Comparison of ENCODE assay signal across 8 cellular contexts in the genomic region with DNA sequence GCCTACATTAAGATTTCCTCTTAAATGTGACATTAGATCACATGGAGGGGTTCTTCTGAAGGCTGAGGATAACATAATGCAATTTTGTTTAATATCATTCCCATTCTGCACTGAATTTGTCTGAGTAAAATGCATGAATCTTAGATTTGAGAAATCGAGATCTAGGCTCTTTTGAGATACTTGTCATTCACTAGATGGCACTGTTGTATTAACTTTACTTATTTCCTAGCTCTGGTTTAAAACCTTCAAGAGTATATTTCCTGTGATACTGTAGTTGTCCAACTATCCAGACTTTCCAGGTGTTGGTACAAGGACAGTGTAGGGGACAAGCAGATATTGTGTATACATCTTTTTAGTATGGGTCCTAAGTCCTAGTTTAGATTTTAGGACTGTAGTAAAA.
DNase-seq lines count a peak whose midpoint lies in the region; ATAC-seq, FAIRE-seq and TF ChIP-seq lines count a peak whose summit lies in the region.

No MANE protein-coding gene starts in this region.

- DNase-seq in DMS53 (lab: John Stamatoyannopoulos, UW) (peak; percentile 72), HTR-8/SVneo (ENCODE audit: insufficient read length, low spot score) (peak; percentile 36), NOMO-1 treated with DMSO at 0.1 percent for 48 hours (lab: John Stamatoyannopoulos, UW; ENCODE audit: unreplicated experiment) (peak; percentile 58), epithelial cell of proximal tubule (ENCODE audit: low read depth) (no peak), spleen (no peak)
- no peak for DNase-seq in activated CD4-positive, CD25-positive, alpha-beta regulatory T cell treated with anti-CD3 and anti-CD28 coated beads, Interleukin-2, amount 50 U/mL, for 72 hours

- 0 to 7% (median 3%) methylated on average over 1 of the region's 1 CpG for WGBS in spleen, 5 donors

- H3K4me3 ChIP-seq in epithelial cell of proximal tubule (ENCODE audit: low read depth, low read length) (no peak overlapping the region), spleen (no peak overlapping the region)

- no peaks in the 10 kb centered on the region for H3K36me3 ChIP-seq in spleen

- intact Hi-C loops in spleen (cut with DNase I; ENCODE audit: low total_unique reads) = no loop called here

- TF ChIP-seq CTCF in epithelial cell of proximal tubule (conservative IDR thresholded peaks at IDR 0.05; ENCODE audit: low read depth, low read length) (peak; percentile 47), spleen (IDR thresholded peaks at IDR 0.05 in 8 of 11, conservative IDR thresholded peaks at IDR 0.05 in 3 of 11) (peak in 8 of 11 experiments; percentile 20 to 40 (median 35))

- H3K9me3 ChIP-seq in spleen = no peaks in the 10 kb centered on the region

- no peak overlapping the region for H3K27ac ChIP-seq in spleen

- FAIRE-seq in HTR-8/SVneo (lab: Jason Lieb, UNC) = no peak

- peaks cover 0 to 4% (median 0%) of the 10 kb centered on the region in 7 donors for H3K27me3 ChIP-seq in spleen (replicated peaks in 1 of 7)

- H3K4me1 ChIP-seq in spleen = no peaks in the 10 kb centered on the region

- ATAC-seq in GM21737 (IDR thresholded peaks at IDR 0.05; ENCODE audit: unreplicated experiment) = no peak
- no peak for ATAC-seq in GM21423 (IDR thresholded peaks at IDR 0.05; ENCODE audit: unreplicated experiment)

- no peak for TF ChIP-seq POLR2A in spleen (IDR thresholded peaks at IDR 0.05)

Comparison
In these comparisons a context has a peak if more than half of its experiments do, and no peak if none do; other contexts are left out.
1. DNase-seq: peak in DMS53 (single experiment), HTR-8/SVneo (single experiment) and NOMO-1 treated with DMSO at 0.1 percent for 48 hours (single experiment); none in epithelial cell of proximal tubule (single experiment), spleen (single experiment) and activated CD4-positive, CD25-positive, alpha-beta regulatory T cell treated with anti-CD3 and anti-CD28 coated beads, Interleukin-2, amount 50 U/mL, for 72 hours (single experiment).